13 cellular contexts compared by ENCODE assay signal in the genomic region with DNA sequence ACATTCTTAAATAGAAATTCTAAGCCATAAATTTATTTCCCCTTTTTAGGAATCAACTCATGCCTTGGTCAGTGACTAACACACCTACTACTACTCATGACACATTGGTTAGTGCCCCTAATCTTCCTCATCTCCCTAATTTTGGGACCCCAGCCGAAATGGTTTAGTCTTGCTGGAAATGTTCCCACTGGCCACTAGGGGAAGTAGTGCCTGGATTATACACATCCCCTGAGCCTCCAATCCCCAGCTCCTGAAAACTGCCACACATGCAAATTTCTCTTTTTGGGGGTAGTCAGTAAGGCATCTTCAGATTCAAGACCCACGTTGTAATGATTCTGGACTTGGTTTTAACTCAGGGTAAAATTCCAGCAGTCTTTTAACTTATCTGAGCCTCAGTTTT.
DNase-seq lines count a peak whose midpoint lies in the region; ATAC-seq, FAIRE-seq and TF ChIP-seq lines count a peak whose summit lies in the region.
"Had no signal": no experiment of that assay in that cellular context is flagged by ENCODE, and none has a peak within 500 bp of the region (broad histone marks: within the 10 kb centered on the region; RNA-seq: fewer than 3 reads in every experiment).

No MANE protein-coding gene starts in this region.

- no peak overlapping the region for H3K4me3 Mint-ChIP-seq in H9
- no peak overlapping the region for H3K4me3 Mint-ChIP-seq in activated CD8-positive, alpha-beta memory T cell treated with anti-CD3 and anti-CD28 coated beads, Interleukin-2, amount 10 ng/mL, durations not matched to agents 7 days and 5 days

- no peak for FAIRE-seq in keratinocyte (lab: Jason Lieb, UNC)
- FAIRE-seq: GM12891, islet of Langerhans had no signal

- no peak overlapping the region for H2BK15ac ChIP-seq in H9 (ENCODE audit: low read depth, low read length)

- H3K9me1 ChIP-seq in keratinocyte (ENCODE audit: control insufficient read depth, extremely low read depth, insufficient read depth, low read length) = no peaks in the 10 kb centered on the region

- no peak overlapping the region for H3T11ph ChIP-seq in H9 (ENCODE audit: low read length)

- no peak overlapping the region for H2BK12ac ChIP-seq in H9 (ENCODE audit: insufficient read length, low read depth, low read length)

- H4K91ac ChIP-seq in H9 (ENCODE audit: insufficient read length, low read depth, low read length) = no peak overlapping the region

- ATAC-seq in HG03439 (IDR thresholded peaks at IDR 0.05; ENCODE audit: unreplicated experiment) (no peak), HG03108 (IDR thresholded peaks at IDR 0.05; ENCODE audit: unreplicated experiment) (no peak)
- ATAC-seq in activated CD8-positive, alpha-beta memory T cell treated with anti-CD3 and anti-CD28 coated beads, Interleukin-2, amount 10 ng/mL, durations not matched to agents 7 days and 5 days = no peak

- H3K4me3 ChIP-seq in AG10803 (ENCODE audit: low read length) (no peak overlapping the region), WERI-Rb-1 (ENCODE audit: low read depth, low read length) (no peak overlapping the region), keratinocyte (ENCODE audit: control insufficient read depth in 2 of 3, extremely low read depth in 1 of 3, insufficient read depth in 2 of 3, low read depth in 1 of 3, low read length in 3 of 3) (no peak overlapping the region)

- H3K27ac Mint-ChIP-seq in H9 = no peak overlapping the region; a peak in 1 of 7 replicates
- H3K27ac Mint-ChIP-seq in activated CD8-positive, alpha-beta memory T cell treated with anti-CD3 and anti-CD28 coated beads, Interleukin-2, amount 10 ng/mL, durations not matched to agents 7 days and 5 days = no peak overlapping the region

- H3K4ac ChIP-seq in H9 (ENCODE audit: low read depth, low read length) = no peak overlapping the region

- H3K79me2 ChIP-seq in H9 (ENCODE audit: insufficient read depth, low read length) (0 out of 2 replicates have a peak, but pooled peaks cover 1% of the 10 kb centered on the region), keratinocyte (ENCODE audit: control insufficient read depth, insufficient read depth, low read length) (no peaks in the 10 kb centered on the region)

- H3K4me1 Mint-ChIP-seq in H9 = peaks cover 8% of the 10 kb centered on the region in 2 experiments
- peaks cover 21% of the 10 kb centered on the region for H3K4me1 Mint-ChIP-seq in activated CD8-positive, alpha-beta memory T cell treated with anti-CD3 and anti-CD28 coated beads, Interleukin-2, amount 10 ng/mL, durations not matched to agents 7 days and 5 days

- peaks cover 12 to 17% of the 10 kb centered on the region in 2 experiments for H3K9me3 Mint-ChIP-seq in H9
- peaks cover 9% of the 10 kb centered on the region for H3K9me3 Mint-ChIP-seq in activated CD8-positive, alpha-beta memory T cell treated with anti-CD3 and anti-CD28 coated beads, Interleukin-2, amount 10 ng/mL, durations not matched to agents 7 days and 5 days (ENCODE audit: low read depth)

- H2AFZ ChIP-seq in H9 (ENCODE audit: low read length) = no peak overlapping the region
- no peak overlapping the region for H2AFZ ChIP-seq in keratinocyte (ENCODE audit: control insufficient read depth, low read length)

- H3K18ac ChIP-seq in H9 (ENCODE audit: insufficient read length, low read depth, low read length) = no peak overlapping the region

- TF ChIP-seq CTCF in AG10803 (conservative IDR thresholded peaks at IDR 0.05; ENCODE audit: low read length) = peak; percentile 40
- TF ChIP-seq CTCF in H9 (conservative IDR thresholded peaks at IDR 0.05) = peak; percentile 76
- peak; percentile 76 for TF ChIP-seq CTCF in WERI-Rb-1 (IDR thresholded peaks at IDR 0.05; ENCODE audit: low read depth, low read length)
- peak; percentile 59 to 66 (median 65) for TF ChIP-seq CTCF in keratinocyte (optimal IDR thresholded peaks at IDR 0.05 in 1 of 3, IDR thresholded peaks at IDR 0.05 in 1 of 3, conservative IDR thresholded peaks at IDR 0.05 in 1 of 3; ENCODE audit: extremely low read depth in 1 of 3, insufficient read depth in 2 of 3, low read length in 3 of 3)

- H3K27ac ChIP-seq in H9 (ENCODE audit: insufficient read length, low read depth, low read length) (no peak overlapping the region), WERI-Rb-1 (no peak overlapping the region), keratinocyte (ENCODE audit: control insufficient read depth, insufficient read depth, low read length) (no peak overlapping the region)

- H3K4me2 ChIP-seq in H9 (ENCODE audit: insufficient read depth, insufficient read length, low read length) (no peak overlapping the region), keratinocyte (ENCODE audit: control insufficient read depth, extremely low read depth, insufficient read depth, low read depth, low read length) (no peak overlapping the region)

- H3K36me3 ChIP-seq in WERI-Rb-1 (no peaks in the 10 kb centered on the region), keratinocyte (ENCODE audit: control insufficient read depth in 2 of 2, extremely low read depth in 1 of 2, insufficient read depth in 2 of 2, low read length in 2 of 2) (no peaks in the 10 kb centered on the region)

- H4K20me1 ChIP-seq in H9 (ENCODE audit: control insufficient read depth, insufficient read depth, insufficient read length) = no peaks in the 10 kb centered on the region
- H4K20me1 ChIP-seq in keratinocyte (ENCODE audit: control insufficient read depth, extremely low read depth, insufficient read depth, low read length) = no peaks in the 10 kb centered on the region

- no peaks in the 10 kb centered on the region for H3K79me1 ChIP-seq in H9 (ENCODE audit: insufficient read depth, low read depth, low read length, poor library complexity, severe bottlenecking)

- no peak overlapping the region for H4K5ac ChIP-seq in H9 (ENCODE audit: insufficient read length, low read depth, low read length)

- H2BK120ac ChIP-seq in H9 (ENCODE audit: low read depth, low read length, poor library complexity, severe bottlenecking) = no peak overlapping the region

- DNase-seq in AG10803 (ENCODE audit: low read depth) (no peak), H9 (no peak), WERI-Rb-1 (no peak), keratinocyte (ENCODE audit: low read depth, low spot score) (no peak), GM19238 (ENCODE audit: insufficient read length, low spot score) (no peak)
- no peak for DNase-seq in activated CD8-positive, alpha-beta memory T cell treated with anti-CD3 and anti-CD28 coated beads, Interleukin-2, amount 10 ng/mL, durations not matched to agents 7 days and 5 days
- DNase-seq: activated CD4-positive, alpha-beta T cell treated with anti-CD3 and anti-CD28 coated beads for 4 hours; caudate nucleus; NCI-H187 treated with DMSO at 0.1 percent for 48 hours had no signal

- H3K27me3 Mint-ChIP-seq in H9 (ENCODE audit: low read depth) = peaks cover 20% of the 10 kb centered on the region
- H3K27me3 Mint-ChIP-seq in activated CD8-positive, alpha-beta memory T cell treated with anti-CD3 and anti-CD28 coated beads, Interleukin-2, amount 10 ng/mL, durations not matched to agents 7 days and 5 days = peaks cover 61% of the 10 kb centered on the region

- WGBS in H9 (ENCODE audit: extremely low coverage, insufficient read length, low lambda C conversion rate) = no CpG with 5 or more reads among the region's 2 CpGs

- H3K9me3 ChIP-seq in H9 (ENCODE audit: control insufficient read depth, low read depth, low read length) (no peaks in the 10 kb centered on the region), WERI-Rb-1 (ENCODE audit: severe bottlenecking) (peaks cover 4% of the 10 kb centered on the region), keratinocyte (ENCODE audit: control insufficient read depth, low read depth, low read length) (no peaks in the 10 kb centered on the region)

- H2BK5ac ChIP-seq in H9 (ENCODE audit: insufficient read length, low read length) = no peak overlapping the region

- H3K36me3 Mint-ChIP-seq in H9 (ENCODE audit: insufficient read depth in 1 of 3, low read depth in 3 of 3) = peaks cover 6 to 10% (median 8%) of the 10 kb centered on the region in 3 experiments
- H3K36me3 Mint-ChIP-seq in activated CD8-positive, alpha-beta memory T cell treated with anti-CD3 and anti-CD28 coated beads, Interleukin-2, amount 10 ng/mL, durations not matched to agents 7 days and 5 days = no peaks in the 10 kb centered on the region

- no peak overlapping the region for H3K23ac ChIP-seq in H9 (ENCODE audit: insufficient read length, low read depth, low read length)

- CTCF ChIA-PET in activated CD8-positive, alpha-beta memory T cell treated with anti-CD3 and anti-CD28 coated beads, Interleukin-2, amount 10 ng/mL, durations not matched to agents 7 days and 5 days (lab: Charles Lee) = interaction anchor here (1.1 kb wide), 1 partner anchor 95 kb away, joined by 5 read pairs; no protein-coding TSS in a partner anchor

- no peaks in the 10 kb centered on the region for H3K23me2 ChIP-seq in H9 (ENCODE audit: insufficient read length, low read depth, low read length, poor library complexity, severe bottlenecking)

- H2AK5ac ChIP-seq in H9 (ENCODE audit: insufficient read length, low read length) = no peak overlapping the region

- H4K8ac ChIP-seq in H9 (replicated peaks; ENCODE audit: insufficient read length, low read depth, low read length) = no peak overlapping the region

- H2BK20ac ChIP-seq in H9 (ENCODE audit: low read depth, low read length, poor library complexity, severe bottlenecking) = no peak overlapping the region

- H3K56ac ChIP-seq in H9 (ENCODE audit: insufficient read length, low read depth, low read length) = no peak overlapping the region

- no peaks in the 10 kb centered on the region for H3K27me3 ChIP-seq in H9 (ENCODE audit: insufficient read depth, low read length)
- H3K27me3 ChIP-seq in WERI-Rb-1 (ENCODE audit: insufficient read depth, low read depth, severe bottlenecking) = no peaks in the 10 kb centered on the region
- peaks cover 37% of the 10 kb centered on the region for H3K27me3 ChIP-seq in keratinocyte (ENCODE audit: control insufficient read depth, extremely low read depth, insufficient read depth, low read length)

- dilution Hi-C loops in keratinocyte (cut with MboI; ENCODE audit: extremely low pct_ligation_motif_present, low sequenced_read_pairs) = no loop called here

- H3K4me1 ChIP-seq in H9 (ENCODE audit: insufficient read depth, low read length) = no peaks in the 10 kb centered on the region
- peaks cover 3% of the 10 kb centered on the region for H3K4me1 ChIP-seq in keratinocyte (ENCODE audit: control insufficient read depth, extremely low read depth, insufficient read depth, low read length)

- H3K9ac ChIP-seq in H9 (ENCODE audit: extremely low read depth, insufficient read length, low read length) (no peak overlapping the region), keratinocyte (ENCODE audit: control insufficient read depth, extremely low read depth, insufficient read depth, low read length) (no peak overlapping the region)

- H3K14ac ChIP-seq in H9 (ENCODE audit: insufficient read depth, low read length) = no peak overlapping the region
